Comparison of ENCODE assay signal across 11 cellular contexts in genomic region chr5:168705321-168705720, GRCh38.
"Had no signal": no experiment of that assay in that cellular context is flagged by ENCODE, and none has a peak within 500 bp of the region (broad histone marks: within the 10 kb centered on the region; RNA-seq: fewer than 3 reads in every experiment).

No MANE protein-coding gene starts in this region.

- H2AFZ ChIP-seq: GM23338 had no signal

- FAIRE-seq: H1, H54 had no signal

- H3K4me3 ChIP-seq: GM23338 had no signal

- ATAC-seq: GM23338 had no signal

- DNase-seq: H9, HCEC 1CT, HFFc6, Karpas-422, KBM-7 had no signal

- H3K27ac Mint-ChIP-seq: GM23338, H9, HFFc6 had no signal

- H3K9ac ChIP-seq: KMS-11 had no signal

- H3K27ac ChIP-seq: HL-60, KMS-11 had no signal

- H3K4me1 Mint-ChIP-seq: GM23338, H9, IgD-negative memory B cell had no signal

- H3K36me3 Mint-ChIP-seq: IgD-negative memory B cell had no signal

- H3K9me3 Mint-ChIP-seq: GM23338, H9, HFFc6, IgD-negative memory B cell had no signal

- H3K4me2 ChIP-seq: GM23338, KMS-11 had no signal

- H3K4me3 Mint-ChIP-seq: GM23338, H9, HFFc6, IgD-negative memory B cell had no signal
